8 cellular contexts compared by ENCODE assay signal in the genomic region with DNA sequence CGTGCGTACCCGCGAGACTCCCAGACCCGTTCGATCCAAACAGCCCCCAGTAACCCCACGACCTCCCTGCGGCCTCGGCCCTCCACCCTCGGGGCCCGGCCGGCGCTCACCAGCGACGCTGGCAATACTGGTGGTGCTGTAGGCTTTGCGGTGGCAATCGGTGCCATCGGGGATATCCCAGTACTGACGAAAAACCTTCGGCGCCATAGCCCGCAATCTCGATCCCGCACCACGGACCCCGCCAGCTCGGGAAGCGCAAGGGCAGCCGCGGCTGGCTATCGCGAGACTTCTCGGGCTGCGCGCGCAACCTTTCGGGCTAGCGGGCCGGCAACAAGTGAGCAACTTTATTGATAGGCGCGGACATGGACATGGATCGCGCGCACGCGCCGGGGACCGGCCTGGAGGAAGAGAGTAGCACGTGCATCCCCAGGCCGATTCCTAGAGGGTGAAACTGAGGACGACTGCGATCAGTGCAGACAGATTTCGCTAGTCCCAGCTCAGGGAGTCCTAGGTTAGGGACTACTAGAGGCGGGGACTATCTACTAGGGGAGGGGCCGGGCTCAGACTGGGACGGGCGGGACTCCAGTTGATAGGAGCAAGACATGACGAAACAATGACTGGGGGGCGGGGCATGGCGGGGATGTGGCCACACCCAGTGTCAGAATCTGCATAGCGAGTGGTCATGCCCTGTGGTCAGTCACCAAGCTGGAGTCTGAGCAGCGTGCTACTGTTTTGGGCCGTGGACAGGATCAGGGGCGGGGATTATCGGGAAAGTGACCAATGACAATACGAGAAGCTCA. TPM values are rescaled to one million over a fixed set of nuclear protein-coding genes. Genes with fewer than 3 reads are reported as not detected.
A peak's percentile ranks its signal among the peaks of the same experiment; 100 is the strongest.
DNase-seq lines count a peak whose midpoint lies in the region; ATAC-seq, FAIRE-seq and TF ChIP-seq lines count a peak whose summit lies in the region.

A gene (minus strand): TSS at position 289 of the 800 bp plus-strand sequence. CDS start 82 bp downstream, at position 207.

- H3K9me2 ChIP-seq in DOHH2 (replicated peaks; ENCODE audit: control insufficient read depth, low read length): no peaks in the 10 kb centered on the region

- H3K79me2 ChIP-seq in DOHH2 (ENCODE audit: control insufficient read depth, low read length): peaks cover 44% of the 10 kb centered on the region

- no peaks in the 10 kb centered on the region for H3K27me3 ChIP-seq in DOHH2 (ENCODE audit: control insufficient read depth, low read length)
- no peaks in the 10 kb centered on the region for H3K27me3 ChIP-seq in stomach

- TF ChIP-seq CTCF in DOHH2 (IDR thresholded peaks at IDR 0.05; ENCODE audit: low read depth, low read length, poor library complexity, severe bottlenecking) (no peak), RWPE1 (conservative IDR thresholded peaks at IDR 0.05; ENCODE audit: low read depth) (no peak), nephron (IDR thresholded peaks at IDR 0.05; ENCODE audit: unreplicated experiment in 3 of 3) (no peak), stomach (IDR thresholded peaks at IDR 0.05) (peak in 1 of 7 experiments; percentile 20)

- peak; percentile 86 for DNase-seq in H54 (ENCODE audit: insufficient read length, low spot score)
- peak; percentile 94 for DNase-seq in LoVo (ENCODE audit: low spot score)
- peak; percentile 93 for DNase-seq in RWPE1 (ENCODE audit: low spot score)
- DNase-seq in fibroblast of peridontal ligament (ENCODE audit: extremely low read depth): peak; percentile 95
- peak; percentile 99 for DNase-seq in stomach

- 0 to 1% (median 0%) methylated on average over 59 to 66 of the region's 66 CpGs for WGBS in stomach, 5 donors

- TF ChIP-seq EP300 in stomach (IDR thresholded peaks at IDR 0.05): no peak

- no peaks in the 10 kb centered on the region for H3K9me3 Mint-ChIP-seq in activated T-helper 17 cell treated with anti-CD3 and anti-CD28 coated beads, Interleukin-2, amount 50 U/mL, for 72 hours
- no peaks in the 10 kb centered on the region for H3K9me3 Mint-ChIP-seq in nephron

- no peak for FAIRE-seq in H54 (lab: Jason Lieb, UNC)

- no peaks in the 10 kb centered on the region for H4K20me1 ChIP-seq in DOHH2 (ENCODE audit: control insufficient read depth, insufficient read depth, low read depth, low read length)

- ATAC-seq in activated T-helper 17 cell treated with anti-CD3 and anti-CD28 coated beads, Interleukin-2, amount 50 U/mL, for 72 hours (replicated peaks): peak; percentile 68

- H3K4me1 Mint-ChIP-seq in activated T-helper 17 cell treated with anti-CD3 and anti-CD28 coated beads, Interleukin-2, amount 50 U/mL, for 72 hours: peaks cover 19% of the 10 kb centered on the region
- H3K4me1 Mint-ChIP-seq in nephron: peaks cover 11% of the 10 kb centered on the region

- H3K27ac Mint-ChIP-seq in activated T-helper 17 cell treated with anti-CD3 and anti-CD28 coated beads, Interleukin-2, amount 50 U/mL, for 72 hours: peak within 1 kb of the TSS; percentile 99
- peak within 1 kb of the TSS; percentile 79 to 99 (median 97) for H3K27ac Mint-ChIP-seq in nephron

- peak within 1 kb of the TSS; percentile 95 for H3K4me3 Mint-ChIP-seq in activated T-helper 17 cell treated with anti-CD3 and anti-CD28 coated beads, Interleukin-2, amount 50 U/mL, for 72 hours
- H3K4me3 Mint-ChIP-seq in nephron: peak within 1 kb of the TSS; percentile 86 to 98 (median 89)

- H3K4me3 ChIP-seq in DOHH2 (ENCODE audit: low read length) (peak within 1 kb of the TSS; percentile 99), stomach (peak within 1 kb of the TSS; percentile 75 to 98 (median 90))

- H3K9me3 ChIP-seq in DOHH2 (ENCODE audit: control insufficient read depth, insufficient read depth, low read length) (no peaks in the 10 kb centered on the region), stomach (no peaks in the 10 kb centered on the region)

- H3F3A ChIP-seq in DOHH2 (ENCODE audit: control insufficient read depth, insufficient read depth): no peaks in the 10 kb centered on the region

- POLR2A ChIA-PET in RWPE1 (lab: Yijun Ruan, JAX; ENCODE audit: low non-redundant PET): interaction anchor here (0.5 to 2.5 kb wide), 7 partner anchors 10 to 986 kb away, joined by 3 to 14 read pairs (median 3); a partner anchor contains a TSS

- no peaks in the 10 kb centered on the region for H3K27me3 Mint-ChIP-seq in activated T-helper 17 cell treated with anti-CD3 and anti-CD28 coated beads, Interleukin-2, amount 50 U/mL, for 72 hours
- no peaks in the 10 kb centered on the region for H3K27me3 Mint-ChIP-seq in nephron (ENCODE audit: low read depth)

- H3K36me3 ChIP-seq in DOHH2 (ENCODE audit: control insufficient read depth, low read length) (peaks cover 23% of the 10 kb centered on the region), stomach (peaks cover under 1 to 20% (median 14%) of the 10 kb centered on the region in 4 donors)

- H3K4me1 ChIP-seq in DOHH2 (ENCODE audit: control insufficient read depth, low read length) (peaks cover 20% of the 10 kb centered on the region), stomach (peaks cover 24 to 64% (median 47%) of the 10 kb centered on the region in 4 donors)

- CTCF ChIA-PET in RWPE1 (lab: Yijun Ruan, JAX): interaction anchor here (0.6 to 1.5 kb wide), 2 partner anchors 45 to 100 kb away, joined by 3 to 10 read pairs; no protein-coding TSS in a partner anchor

- H3K27ac ChIP-seq in DOHH2 (ENCODE audit: low read depth, low read length) (peak within 1 kb of the TSS; percentile 77), RWPE1 (peak within 1 kb of the TSS; percentile 96), stomach (peak within 1 kb of the TSS; percentile 87 to 95 (median 92))

- intact Hi-C loops in stomach (cut with DNase I; ENCODE audit: low total_unique reads): no loop called here

- peaks cover 31% of the 10 kb centered on the region for H3K36me3 Mint-ChIP-seq in activated T-helper 17 cell treated with anti-CD3 and anti-CD28 coated beads, Interleukin-2, amount 50 U/mL, for 72 hours (ENCODE audit: low read depth)
- peaks cover 14% of the 10 kb centered on the region for H3K36me3 Mint-ChIP-seq in nephron (ENCODE audit: low read depth)

- peak within 1 kb of the TSS; percentile 87 for H3K4me2 ChIP-seq in DOHH2 (ENCODE audit: low read length)

- peak; percentile 72 for TF ChIP-seq POLR2A in H54 (IDR thresholded peaks at IDR 0.05; ENCODE audit: low read depth, low read length)
- TF ChIP-seq POLR2A in stomach (IDR thresholded peaks at IDR 0.05): no peak

RNA-seq across cellular contexts. Expression of the gene that starts here (rescaled TPM):
- total RNA-seq in activated T-helper 17 cell treated with anti-CD3 and anti-CD28 coated beads, Interleukin-2, amount 50 U/mL, for 72 hours: 100 to 1,000 TPM; 162 to 249 TPM
- total RNA-seq in stomach: 100 to 1,000 TPM in 4 of 5 donors, 10 to 100 TPM in 1; 22.2 to 474 (median 130) TPM
- 100 to 1,000 TPM; 490 to 524 (median 492) TPM for polyA plus RNA-seq in stomach

Comparison
In these comparisons a context has a peak if more than half of its experiments do, and no peak if none do; other contexts are left out.
1. Peak in every context shown above with its lines: DNase-seq, ATAC-seq, H3K4me3 ChIP-seq and H3K27ac ChIP-seq.